8 cellular contexts compared by ENCODE assay signal in the genomic region with DNA sequence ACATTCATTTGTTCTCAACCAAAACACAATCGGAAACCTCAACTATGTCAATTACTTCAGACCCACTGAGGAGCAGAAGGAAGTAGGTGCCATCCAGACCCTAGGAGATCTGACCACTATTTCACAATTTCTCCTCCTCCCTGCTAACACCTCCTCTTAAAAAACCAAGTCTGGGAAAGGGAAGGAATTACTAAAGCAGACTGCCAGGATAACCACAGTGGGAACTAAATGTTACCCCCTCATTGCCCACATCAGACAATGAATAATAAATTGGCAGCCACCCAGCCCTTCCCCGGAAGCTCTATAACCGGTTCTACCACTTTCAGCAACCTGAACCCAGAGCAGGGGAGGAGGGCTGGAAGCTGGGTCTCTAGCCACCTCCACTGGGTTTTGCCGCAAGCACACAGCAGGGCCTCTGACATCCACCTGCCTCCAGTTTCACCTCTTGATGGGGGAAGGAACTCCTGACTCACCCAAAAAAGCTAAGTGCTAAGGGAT. TPM values are rescaled to one million over a fixed set of nuclear protein-coding genes. Genes with fewer than 3 reads are reported as not detected.
DNase-seq lines count a peak whose midpoint lies in the region; ATAC-seq and TF ChIP-seq lines count a peak whose summit lies in the region.

No MANE protein-coding gene starts in this region.

- 52% methylated on average over 4 of the region's 4 CpGs for WGBS in urinary bladder
- WGBS in adrenal gland, 4 donors, result 41 to 72% (median 45%) methylated on average over 3 to 4 of the region's 4 CpGs

- H3K4me1 ChIP-seq in breast epithelium (peaks cover 4 to 22% of the 10 kb centered on the region in 2 donors), urinary bladder (ENCODE audit: insufficient read depth) (peaks cover 8% of the 10 kb centered on the region), adrenal gland (replicated peaks in 1 of 2) (peaks cover 0 to 20% of the 10 kb centered on the region in 2 donors)

- H3K27ac ChIP-seq in breast epithelium (peak overlapping the region; percentile 89 to 90), urinary bladder (ENCODE audit: low read depth) (peak overlapping the region; percentile 73), adrenal gland (no peak overlapping the region)

- H3K27me3 ChIP-seq in breast epithelium, result no peaks in the 10 kb centered on the region
- H3K27me3 ChIP-seq in adrenal gland, result no peaks in the 10 kb centered on the region

- in situ Hi-C loops in ACHN (cut with HindIII; ENCODE audit: low pct_ligation_motif_present, low pct_unique_long_range_greater_than_20kb, low sequenced_read_pairs), result no loop called here

- TF ChIP-seq POLR2A in breast epithelium (IDR thresholded peaks at IDR 0.05), result no peak
- TF ChIP-seq POLR2A in adrenal gland (IDR thresholded peaks at IDR 0.05), result no peak

- ATAC-seq in T-helper 17 cell (peak; percentile 72), naive B cell (ENCODE audit: low read depth in 2 of 2) (no peak), HG03457 (IDR thresholded peaks at IDR 0.05; ENCODE audit: unreplicated experiment) (no peak)

- H3K4me3 Mint-ChIP-seq in T-helper 17 cell (peak overlapping the region; percentile 19), naive B cell (peak overlapping the region in 1 of 8 donors; percentile 29)

- H3K9me3 ChIP-seq in T-helper 17 cell (ENCODE audit: control insufficient read depth, low read length, poor library complexity, severe bottlenecking), result no peaks in the 10 kb centered on the region
- H3K9me3 ChIP-seq in breast epithelium, result no peaks in the 10 kb centered on the region
- H3K9me3 ChIP-seq in adrenal gland (replicated peaks in 1 of 3), result no peaks in the 10 kb centered on the region

- H3K27me3 Mint-ChIP-seq in T-helper 17 cell, result no peaks in the 10 kb centered on the region
- no peaks in the 10 kb centered on the region for H3K27me3 Mint-ChIP-seq in naive B cell

- H3K36me3 Mint-ChIP-seq in T-helper 17 cell (ENCODE audit: low read depth), result no peaks in the 10 kb centered on the region
- H3K36me3 Mint-ChIP-seq in naive B cell, result no peaks in the 10 kb centered on the region

- DNase-seq in ACHN (peak; percentile 76), LHCN-M2 (ENCODE audit: low read depth) (peak; percentile 90), T-helper 17 cell (no peak), breast epithelium (ENCODE audit: low spot score in 2 of 2) (peak; percentile 84 to 93), naive B cell (no peak), adrenal gland (no peak)

- H3K4me3 ChIP-seq in breast epithelium (no peak overlapping the region), urinary bladder (ENCODE audit: low read depth, low read length) (no peak overlapping the region), adrenal gland (no peak overlapping the region)

- H3K4me1 Mint-ChIP-seq in T-helper 17 cell (peaks cover 29% of the 10 kb centered on the region), naive B cell (peaks cover 14 to 33% (median 31%) of the 10 kb centered on the region in 3 donors)

- H3K36me3 ChIP-seq in breast epithelium, result no peaks in the 10 kb centered on the region
- no peaks in the 10 kb centered on the region for H3K36me3 ChIP-seq in urinary bladder (ENCODE audit: insufficient read depth)
- H3K36me3 ChIP-seq in adrenal gland (replicated peaks in 1 of 2), result no peaks in the 10 kb centered on the region

- peak overlapping the region; percentile 56 for H3K27ac Mint-ChIP-seq in T-helper 17 cell
- peak overlapping the region in 5 of 6 donors; percentile 70 to 85 (median 76) for H3K27ac Mint-ChIP-seq in naive B cell

- intact Hi-C loops in breast epithelium (cut with DNase I; ENCODE audit: low total_unique reads), result no loop called here
- intact Hi-C loops in adrenal gland (cut with DNase I), result loop anchor here in 1 of 2 donors (10.0 kb wide), 1 partner anchor 107 kb away; the partner anchor contains the start of gene VPS18

- TF ChIP-seq CTCF in breast epithelium (IDR thresholded peaks at IDR 0.05) (no peak), adrenal gland (IDR thresholded peaks at IDR 0.05) (no peak)

- H3K9me3 Mint-ChIP-seq in naive B cell, result no peaks in the 10 kb centered on the region

RNA-seq across cellular contexts. Expression of gene C15orf62, which starts 17.6 kb away (rescaled TPM):
- not detected in 2 replicates for total RNA-seq in LHCN-M2 (2014; rRNA removed)
- 0.46 TPM for polyA plus RNA-seq in LHCN-M2 (2012)
- total RNA-seq in T-helper 17 cell, result 1 to 10 TPM in 1 of 2 donors, under 1 TPM in 1; 0.89 to 1.2 TPM
- 1 to 10 TPM in 2 of 3 donors, under 1 TPM in 1; 0.48 to 4.7 (median 2.0) TPM for total RNA-seq in breast epithelium
- 1 to 10 TPM in 1 of 6 donors, under 1 TPM in 3, not detected in 2; 0.20 to 1.1 (median 0.49) TPM for polyA plus RNA-seq in naive B cell (ENCODE audit: low read depth in 6 of 6)
- 0.11 TPM for total RNA-seq in urinary bladder
- polyA plus RNA-seq in urinary bladder, result 1.2 TPM
- 1 to 10 TPM in 1 of 8 donors, under 1 TPM in 3, not detected in 4; 0.25 to 1.1 (median 0.54) TPM for total RNA-seq in adrenal gland
- under 1 TPM; 0.07 to 0.97 (median 0.27) TPM for polyA plus RNA-seq in adrenal gland

RNA-seq across cellular contexts. Expression of gene ZFYVE19, which starts 19.5 kb away (rescaled TPM):
- 30.1 and 46.4 TPM in 2 replicates for total RNA-seq in LHCN-M2 (2014; rRNA removed)
- polyA plus RNA-seq in LHCN-M2 (2012), result 20.3 TPM
- total RNA-seq in T-helper 17 cell, result 10 to 100 TPM; 19.5 to 22.7 TPM
- total RNA-seq in breast epithelium, result 10 to 100 TPM; 19.4 to 58.8 (median 44.6) TPM
- 10 to 100 TPM in 5 of 6 donors, 1 to 10 TPM in 1; 9.5 to 27.7 (median 12.9) TPM for polyA plus RNA-seq in naive B cell (ENCODE audit: low read depth in 6 of 6)
- 20.3 TPM for total RNA-seq in urinary bladder
- 26.4 TPM for polyA plus RNA-seq in urinary bladder
- total RNA-seq in adrenal gland, result 10 to 100 TPM; 11.0 to 35.1 (median 28.8) TPM
- 10 to 100 TPM; 12.0 to 25.3 (median 24.1) TPM for polyA plus RNA-seq in adrenal gland

RNA-seq across cellular contexts. Expression of gene DNAJC17, which starts 19.9 kb away (rescaled TPM):
- total RNA-seq in LHCN-M2 (2014; rRNA removed), result 37.0 and 44.4 TPM in 2 replicates
- 44.5 TPM for polyA plus RNA-seq in LHCN-M2 (2012)
- total RNA-seq in T-helper 17 cell, result 10 to 100 TPM; 24.1 to 27.7 TPM
- 10 to 100 TPM; 18.4 to 55.8 (median 24.3) TPM for total RNA-seq in breast epithelium
- 10 to 100 TPM; 13.7 to 45.8 (median 28.7) TPM for polyA plus RNA-seq in naive B cell (ENCODE audit: low read depth in 6 of 6)
- 17.9 TPM for total RNA-seq in urinary bladder
- polyA plus RNA-seq in urinary bladder, result 45.6 TPM
- 10 to 100 TPM; 27.4 to 88.6 (median 39.4) TPM for total RNA-seq in adrenal gland
- polyA plus RNA-seq in adrenal gland, result 100 to 1,000 TPM in 2 of 3 donors, 10 to 100 TPM in 1; 33.0 to 174 (median 170) TPM

RNA-seq across cellular contexts. Expression of gene GCHFR, which starts 23.5 kb away (rescaled TPM):
- 4.2 and 4.7 TPM in 2 replicates for total RNA-seq in LHCN-M2 (2014; rRNA removed)
- polyA plus RNA-seq in LHCN-M2 (2012), result 5.9 TPM
- 10 to 100 TPM; 16.4 to 20.5 TPM for total RNA-seq in T-helper 17 cell
- 100 to 1,000 TPM in 1 of 3 donors, 10 to 100 TPM in 2; 56.0 to 100 (median 61.9) TPM for total RNA-seq in breast epithelium
- 10 to 100 TPM; 22.8 to 40.4 (median 27.6) TPM for polyA plus RNA-seq in naive B cell (ENCODE audit: low read depth in 6 of 6)
- 2.9 TPM for total RNA-seq in urinary bladder
- polyA plus RNA-seq in urinary bladder, result 28.7 TPM
- 10 to 100 TPM; 11.9 to 77.3 (median 20.1) TPM for total RNA-seq in adrenal gland
- polyA plus RNA-seq in adrenal gland, result 10 to 100 TPM in 2 of 3 donors, 1 to 10 TPM in 1; 6.1 to 27.0 (median 23.6) TPM

RNA-seq across cellular contexts. Expression of gene RMDN3, which starts 32.3 kb away (rescaled TPM):
- 16.1 and 16.7 TPM in 2 replicates for total RNA-seq in LHCN-M2 (2014; rRNA removed)
- polyA plus RNA-seq in LHCN-M2 (2012), result 21.4 TPM
- 10 to 100 TPM; 31.4 to 33.1 TPM for total RNA-seq in T-helper 17 cell
- total RNA-seq in breast epithelium, result 10 to 100 TPM; 31.5 to 35.4 (median 34.4) TPM
- polyA plus RNA-seq in naive B cell (ENCODE audit: low read depth in 6 of 6), result 10 to 100 TPM; 10.7 to 17.2 (median 12.1) TPM
- 13.0 TPM for total RNA-seq in urinary bladder
- polyA plus RNA-seq in urinary bladder, result 35.2 TPM
- 10 to 100 TPM; 25.5 to 50.1 (median 34.2) TPM for total RNA-seq in adrenal gland
- polyA plus RNA-seq in adrenal gland, result 10 to 100 TPM; 19.2 to 45.4 (median 22.4) TPM

Comparison
In these comparisons a context has a peak if more than half of its experiments do, and no peak if none do; other contexts are left out.
1. DNase-seq: peak in ACHN (single experiment), LHCN-M2 (single experiment) and breast epithelium (2 of 2); none in T-helper 17 cell (0 of 3), naive B cell (single experiment) and adrenal gland (0 of 7).
2. H3K27ac ChIP-seq: peak in breast epithelium (2 of 2) and urinary bladder (single experiment); none in adrenal gland (0 of 5).